ENCODE assay signal across 11 cellular contexts in the genomic region with DNA sequence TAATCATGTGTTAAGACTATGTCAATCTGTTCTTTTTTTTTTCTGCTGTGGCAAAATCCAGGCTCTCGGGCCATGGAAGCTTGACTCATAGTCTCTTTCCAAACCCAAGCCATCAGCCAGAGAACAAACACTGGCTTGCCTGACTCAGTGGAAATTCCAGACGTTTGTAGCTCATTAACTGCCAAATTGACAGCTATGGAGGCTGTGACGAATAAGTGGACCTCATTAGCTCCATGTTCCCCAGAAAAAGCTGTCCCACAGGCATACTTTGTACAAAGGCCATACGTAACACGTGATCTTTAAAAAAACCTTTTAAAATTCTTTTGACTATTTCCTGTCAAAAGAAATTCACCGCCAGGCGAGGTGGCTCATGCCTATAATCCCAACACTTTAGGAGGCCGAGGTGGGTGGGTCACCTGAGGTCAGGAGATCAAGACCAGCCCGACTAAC. TPM values are rescaled to one million over a fixed set of nuclear protein-coding genes. Genes with fewer than 3 reads are reported as not detected.
A peak's percentile ranks its signal among the peaks of the same experiment; 100 is the strongest.
DNase-seq lines count a peak whose midpoint lies in the region; ATAC-seq and TF ChIP-seq lines count a peak whose summit lies in the region.
"Had no signal": no experiment of that assay in that cellular context is flagged by ENCODE, and none has a peak within 500 bp of the region (broad histone marks: within the 10 kb centered on the region; RNA-seq: fewer than 3 reads in every experiment).

No MANE protein-coding gene starts in this region.

- no peaks in the 10 kb centered on the region for H3K36me3 ChIP-seq in mucosa of descending colon (ENCODE audit: low read depth)

- H3K9me3 ChIP-seq in mucosa of descending colon, result no peaks in the 10 kb centered on the region

- H3K4me1 ChIP-seq in mucosa of descending colon (ENCODE audit: low read depth), result no peaks in the 10 kb centered on the region

- TF ChIP-seq CTCF in AG10803 (conservative IDR thresholded peaks at IDR 0.05; ENCODE audit: low read length) (no peak), choroid plexus epithelial cell (conservative IDR thresholded peaks at IDR 0.05; ENCODE audit: low read depth, low read length) (no peak), mucosa of descending colon (IDR thresholded peaks at IDR 0.05) (no peak)

- intact Hi-C loops in mucosa of descending colon (cut with DNase I, micrococcal nuclease), result no loop called here

- H3K4me3 ChIP-seq in AG10803 (ENCODE audit: low read length), result no peak overlapping the region
- no peak overlapping the region for H3K4me3 ChIP-seq in choroid plexus epithelial cell (ENCODE audit: low read depth, low read length)
- no peak overlapping the region for H3K4me3 ChIP-seq in mucosa of descending colon

- peak; percentile 92 for DNase-seq in AG10803 (ENCODE audit: low read depth)
- DNase-seq in HT1080 (ENCODE audit: low read depth), result peak; percentile 94
- peak; percentile 82 for DNase-seq in choroid plexus epithelial cell (ENCODE audit: low read depth)
- DNase-seq in mucosa of descending colon, result no peak
- DNase-seq in NCI-H1105 (lab: John Stamatoyannopoulos, UW), result no peak
- DNase-seq in activated CD4-positive, alpha-beta T cell treated with anti-CD3 and anti-CD28 coated beads for 48 hours, result no peak
- DNase-seq: DMS153, MV-4-11, SHP77 treated with DMSO at 0.1 percent for 48 hours had no signal

- peak; percentile 19 for ATAC-seq in mucosa of descending colon
- ATAC-seq in HG03280 (IDR thresholded peaks at IDR 0.05; ENCODE audit: unreplicated experiment), result no peak
- ATAC-seq in HG03095 (IDR thresholded peaks at IDR 0.05; ENCODE audit: unreplicated experiment), result no peak

RNA-seq across cellular contexts. Expression of a gene that starts 8.0 kb away (rescaled TPM):
- 65.5 and 326 TPM in 2 replicates for total RNA-seq in HT1080 (2014; rRNA removed; shearing (Covaris generic))
- polyA plus RNA-seq in HT1080 (2015; cell fraction: cytosol; rRNA removed), result 87.1 and 100 TPM in 2 replicates
- 90.1 and 90.4 TPM in 2 replicates for polyA plus RNA-seq in HT1080 (2015; cell fraction: nucleus; rRNA removed)
- 100 to 1,000 TPM; 116 to 137 (median 121) TPM for total RNA-seq in mucosa of descending colon

RNA-seq across cellular contexts. Expression of a gene that starts 28.5 kb away (rescaled TPM):
- total RNA-seq in HT1080 (2014; rRNA removed; shearing (Covaris generic)), result 85.7 and 113 TPM in 2 replicates
- 87.2 and 108 TPM in 2 replicates for polyA plus RNA-seq in HT1080 (2015; cell fraction: cytosol; rRNA removed)
- 196 and 217 TPM in 2 replicates for polyA plus RNA-seq in HT1080 (2015; cell fraction: nucleus; rRNA removed)
- 10 to 100 TPM; 85.8 to 98.0 (median 94.0) TPM for total RNA-seq in mucosa of descending colon

RNA-seq across cellular contexts. Expression of a gene that starts 38.5 kb away (rescaled TPM):
- total RNA-seq in HT1080 (2014; rRNA removed; shearing (Covaris generic)), result not detected in 2 replicates
- not detected in 2 replicates for polyA plus RNA-seq in HT1080 (2015; cell fraction: cytosol; rRNA removed)
- polyA plus RNA-seq in HT1080 (2015; cell fraction: nucleus; rRNA removed), result not detected in 2 replicates
- under 1 TPM; 0.06 to 0.19 (median 0.17) TPM for total RNA-seq in mucosa of descending colon

Comparison
In these comparisons a context has a peak if more than half of its experiments do, and no peak if none do; other contexts are left out.
1. DNase-seq: peak in AG10803 (single experiment), HT1080 (single experiment) and choroid plexus epithelial cell (single experiment); none in mucosa of descending colon (0 of 3), NCI-H1105 (single experiment) and activated CD4-positive, alpha-beta T cell treated with anti-CD3 and anti-CD28 coated beads for 48 hours (single experiment).